In genomic region chr10:21797537-21797936, GRCh38 we compare ENCODE assay signal across 20 cellular contexts.
A peak's percentile ranks its signal among the peaks of the same experiment; 100 is the strongest.
DNase-seq lines count a peak whose midpoint lies in the region; ATAC-seq, FAIRE-seq and TF ChIP-seq lines count a peak whose summit lies in the region.
"Had no signal": no experiment of that assay in that cellular context is flagged by ENCODE, and none has a peak within 500 bp of the region (broad histone marks: within the 10 kb centered on the region; RNA-seq: fewer than 3 reads in every experiment).

No MANE protein-coding gene starts in this region.

- no peak overlapping the region for H3K4me3 ChIP-seq in K562
- H3K4me3 ChIP-seq: HAP-1 had no signal

- H3K9me3 Mint-ChIP-seq in T-helper 2 cell treated with Interferon-gamma antibody and Interleukin-4, amounts not matched to agents 5 μg/mL and 100 μg/mL, for 36 hours = no peaks in the 10 kb centered on the region
- H3K9me3 Mint-ChIP-seq in activated naive CD4-positive, alpha-beta T cell treated with anti-CD3 and anti-CD28 coated beads, Interleukin-2, amount 50 U/mL, for 24 hours = peaks cover 4% of the 10 kb centered on the region
- peaks cover 2% of the 10 kb centered on the region for H3K9me3 Mint-ChIP-seq in natural killer cell treated with Interleukin-12 subunit alpha and Interleukin-12 subunit beta and Interleukin-15 and Interleukin-18, amount 100 ng/mL, for 72 hours

- no peak overlapping the region for H2AFZ ChIP-seq in K562 (ENCODE audit: low read depth, low read length)

- in situ Hi-C loops in K562 (cut with MboI) = no loop called here

- TF ChIP-seq CTCF in K562 (IDR thresholded peaks at IDR 0.05 in 2 of 3, conservative IDR thresholded peaks at IDR 0.05 in 1 of 3; ENCODE audit: insufficient read depth in 2 of 3, low read depth in 1 of 3, low read length in 3 of 3) = no peak
- TF ChIP-seq CTCF in GM10248 (IDR thresholded peaks at IDR 0.05; ENCODE audit: control extremely low read depth, extremely low read depth, low read depth, missing control alignments) = no peak

- 62% methylated on average over 3 of the region's 3 CpGs for WGBS in K562 (ENCODE audit: insufficient coverage, low coverage, missing lambda C conversion rate)

- TF ChIP-seq POLR2A in K562 (conservative IDR thresholded peaks at IDR 0.05) = no peak

- H3K9me1 ChIP-seq in K562 (ENCODE audit: control insufficient read depth, insufficient read depth, low read length) = no peaks in the 10 kb centered on the region

- FAIRE-seq in K562 (lab: Jason Lieb, UNC) = no peak
- FAIRE-seq: GM12891 had no signal

- H3K4me1 ChIP-seq in K562 (replicated peaks in 1 of 2; ENCODE audit: control insufficient read depth in 2 of 2, insufficient read depth in 2 of 2, low read length in 2 of 2) = peaks cover 4 to 9% of the 10 kb centered on the region in 2 experiments; a peak in 2 of 5 replicates
- H3K4me1 ChIP-seq: HAP-1 had no signal

- intact Hi-C loops in K562 (cut with micrococcal nuclease) = no loop called here

- DNase-seq in T-helper 2 cell treated with Interferon-gamma antibody and Interleukin-4, amounts not matched to agents 5 μg/mL and 100 μg/mL, for 36 hours (ENCODE audit: low spot score) = no peak
- DNase-seq in T-helper 2 cell (no peak), K562 (ENCODE audit: extremely low read depth in 1 of 4, low spot score in 3 of 4) (peak in 1 of 4 experiments; percentile 35), OCI-M2 (lab: John Stamatoyannopoulos, UW; ENCODE audit: unreplicated experiment) (no peak), GM10248 (ENCODE audit: extremely low spot score) (no peak)
- DNase-seq in activated naive CD4-positive, alpha-beta T cell (lab: John Stamatoyannopoulos, UW) = no peak
- DNase-seq in natural killer cell treated with Interleukin-12 subunit alpha and Interleukin-12 subunit beta and Interleukin-15 and Interleukin-18, amount 100 ng/mL, for 72 hours (ENCODE audit: low spot score) = no peak
- DNase-seq: C1 segment of cervical spinal cord; Calu3; IMR-90; NCI-H1436; NCI-H2081 treated with DMSO at 0.1 percent for 48 hours; NCI-H2227 treated with DMSO at 0.1 percent for 48 hours; NCI-H526; NK-92 treated with Interleukin-12 subunit alpha and Interleukin-12 subunit beta, amount 100 ng/mL, for 24 hours; OCI-M1 had no signal

- no peaks in the 10 kb centered on the region for H3K27me3 Mint-ChIP-seq in T-helper 2 cell treated with Interferon-gamma antibody and Interleukin-4, amounts not matched to agents 5 μg/mL and 100 μg/mL, for 36 hours (ENCODE audit: low read depth)
- H3K27me3 Mint-ChIP-seq in activated naive CD4-positive, alpha-beta T cell treated with anti-CD3 and anti-CD28 coated beads, Interleukin-2, amount 50 U/mL, for 24 hours = no peaks in the 10 kb centered on the region
- H3K27me3 Mint-ChIP-seq in natural killer cell treated with Interleukin-12 subunit alpha and Interleukin-12 subunit beta and Interleukin-15 and Interleukin-18, amount 100 ng/mL, for 72 hours = no peaks in the 10 kb centered on the region

- no peak overlapping the region for H3K9ac ChIP-seq in K562 (ENCODE audit: insufficient read depth in 1 of 2, low read depth in 2 of 2, low read length in 2 of 2)

- no peak for TF ChIP-seq EP300 in K562 (IDR thresholded peaks at IDR 0.05; ENCODE audit: low read length)

- CTCF ChIA-PET in K562 (lab: Yijun Ruan, JAX; ENCODE audit: low intra/inter-chr PET ratio) (no interaction called here), GM10248 (lab: Yijun Ruan, JAX) (interaction anchor here (1.4 kb wide), 1 partner anchor 10 kb away, joined by 3 read pairs; no protein-coding TSS in a partner anchor)

- peak overlapping the region; percentile 3 for H3K4me3 Mint-ChIP-seq in T-helper 2 cell treated with Interferon-gamma antibody and Interleukin-4, amounts not matched to agents 5 μg/mL and 100 μg/mL, for 36 hours
- no peak overlapping the region for H3K4me3 Mint-ChIP-seq in activated naive CD4-positive, alpha-beta T cell treated with anti-CD3 and anti-CD28 coated beads, Interleukin-2, amount 50 U/mL, for 24 hours
- no peak overlapping the region for H3K4me3 Mint-ChIP-seq in natural killer cell treated with Interleukin-12 subunit alpha and Interleukin-12 subunit beta and Interleukin-15 and Interleukin-18, amount 100 ng/mL, for 72 hours

- peak overlapping the region; percentile 14; the same call in 2 of the 3 replicates for H3K27ac ChIP-seq in K562 (ENCODE audit: extremely low read depth, low read depth, low read length)
- H3K27ac ChIP-seq: RWPE1 had no signal

- H3K27ac Mint-ChIP-seq in T-helper 2 cell treated with Interferon-gamma antibody and Interleukin-4, amounts not matched to agents 5 μg/mL and 100 μg/mL, for 36 hours = peak overlapping the region; percentile 65
- H3K27ac Mint-ChIP-seq in activated naive CD4-positive, alpha-beta T cell treated with anti-CD3 and anti-CD28 coated beads, Interleukin-2, amount 50 U/mL, for 24 hours = peak overlapping the region; percentile 82
- H3K27ac Mint-ChIP-seq in natural killer cell treated with Interleukin-12 subunit alpha and Interleukin-12 subunit beta and Interleukin-15 and Interleukin-18, amount 100 ng/mL, for 72 hours = peak overlapping the region; percentile 1 to 24

- no TSS peak for BruUV-seq in K562 (replicated peaks; lab: Mats Ljungman, UMichigan)

- H3K79me2 ChIP-seq in K562 (ENCODE audit: control insufficient read depth, insufficient read depth, low read length) = peaks cover 8% of the 10 kb centered on the region; the same call in 1 of the 3 replicates

- H4K20me1 ChIP-seq in K562 (replicated peaks; ENCODE audit: control insufficient read depth, insufficient read depth, low read length) = no peaks in the 10 kb centered on the region

- ATAC-seq in K562 = peak; percentile 67
- no peak for ATAC-seq in natural killer cell treated with Interleukin-12 subunit alpha and Interleukin-12 subunit beta and Interleukin-15 and Interleukin-18, amount 100 ng/mL, for 72 hours

- POLR2A ChIA-PET in K562 (lab: Yijun Ruan, JAX) (interaction anchor here (0.6 kb wide), 1 partner anchor 169 kb away, joined by 3 read pairs; no protein-coding TSS in a partner anchor), GM10248 (lab: Yijun Ruan, JAX) (no interaction called here)

- H3K9me3 ChIP-seq in K562 (replicated peaks; ENCODE audit: control insufficient read depth, insufficient read depth, low read depth, low read length) = no peaks in the 10 kb centered on the region
- H3K9me3 ChIP-seq: HAP-1 had no signal

- H3K27me3 ChIP-seq in K562 (ENCODE audit: control insufficient read depth in 2 of 2, insufficient read depth in 2 of 2, low read length in 2 of 2) = no peaks in the 10 kb centered on the region

- TF ChIP-seq RAD21 in K562 (CRISPR knock-in tag; conservative IDR thresholded peaks at IDR 0.05 in 1 of 2, IDR thresholded peaks at IDR 0.05 in 1 of 2) = no peak

- no peak overlapping the region for H3K4me2 ChIP-seq in K562 (ENCODE audit: insufficient read depth, low read length)

- H3K36me3 ChIP-seq in K562 (ENCODE audit: control insufficient read depth, insufficient read depth, low read length) = peaks cover 25% of the 10 kb centered on the region
- H3K36me3 ChIP-seq: HAP-1 had no signal

- H3K36me3 Mint-ChIP-seq in T-helper 2 cell treated with Interferon-gamma antibody and Interleukin-4, amounts not matched to agents 5 μg/mL and 100 μg/mL, for 36 hours (ENCODE audit: low read depth) = peaks cover 14% of the 10 kb centered on the region
- peaks cover 6% of the 10 kb centered on the region for H3K36me3 Mint-ChIP-seq in activated naive CD4-positive, alpha-beta T cell treated with anti-CD3 and anti-CD28 coated beads, Interleukin-2, amount 50 U/mL, for 24 hours
- peaks cover 19% of the 10 kb centered on the region for H3K36me3 Mint-ChIP-seq in natural killer cell treated with Interleukin-12 subunit alpha and Interleukin-12 subunit beta and Interleukin-15 and Interleukin-18, amount 100 ng/mL, for 72 hours

- H3K4me1 Mint-ChIP-seq in T-helper 2 cell treated with Interferon-gamma antibody and Interleukin-4, amounts not matched to agents 5 μg/mL and 100 μg/mL, for 36 hours (ENCODE audit: low read depth) = peaks cover 20% of the 10 kb centered on the region
- H3K4me1 Mint-ChIP-seq in activated naive CD4-positive, alpha-beta T cell treated with anti-CD3 and anti-CD28 coated beads, Interleukin-2, amount 50 U/mL, for 24 hours = peaks cover 33% of the 10 kb centered on the region
- H3K4me1 Mint-ChIP-seq in natural killer cell treated with Interleukin-12 subunit alpha and Interleukin-12 subunit beta and Interleukin-15 and Interleukin-18, amount 100 ng/mL, for 72 hours (ENCODE audit: low read depth in 2 of 2) = peaks cover 13 to 22% of the 10 kb centered on the region in 2 donors

TF ChIP-seq in K562, 482 proteins besides CTCF, POLR2A, EP300 and RAD21:
- TF ChIP-seq NFE2 (IDR thresholded peaks at IDR 0.05; ENCODE audit: low read depth) = peak; percentile 66
- TF ChIP-seq MAFF (IDR thresholded peaks at IDR 0.05; ENCODE audit: low read length) = peak; percentile 14; the same call in 1 of the 2 replicates
- TF ChIP-seq LCOR (CRISPR knock-in tag; IDR thresholded peaks at IDR 0.05) = no peak
- TF ChIP-seq SRSF9 (IDR thresholded peaks at IDR 0.05; ENCODE audit: borderline replicate concordance, low read depth, low read length) = no peak
- TF ChIP-seq ZNF316 (IDR thresholded peaks at IDR 0.05) = peak; percentile 55; the same call in 1 of the 2 replicates
- peak; percentile 38; the same call in 1 of the 2 replicates for TF ChIP-seq NFE2L1 (tag; IDR thresholded peaks at IDR 0.05; ENCODE audit: borderline replicate concordance, low read depth)
- TF ChIP-seq MAFG (tag; conservative IDR thresholded peaks at IDR 0.05) = peak; percentile 44; the same call in 1 of the 2 replicates
- no peak for TF ChIP-seq TCF3 (CRISPR knock-in tag; IDR thresholded peaks at IDR 0.05)

Comparison
In these comparisons a context has a peak if more than half of its experiments do, and no peak if none do; other contexts are left out.
1. H3K27ac Mint-ChIP-seq: peak in every context shown above with its lines; median percentile 82 in activated naive CD4-positive, alpha-beta T cell treated with anti-CD3 and anti-CD28 coated beads, Interleukin-2, amount 50 U/mL, for 24 hours; 65 in T-helper 2 cell treated with Interferon-gamma antibody and Interleukin-4, amounts not matched to agents 5 μg/mL and 100 μg/mL, for 36 hours; 12 in natural killer cell treated with Interleukin-12 subunit alpha and Interleukin-12 subunit beta and Interleukin-15 and Interleukin-18, amount 100 ng/mL, for 72 hours.